ENCODE assay signal across 12 cellular contexts in the genomic region with DNA sequence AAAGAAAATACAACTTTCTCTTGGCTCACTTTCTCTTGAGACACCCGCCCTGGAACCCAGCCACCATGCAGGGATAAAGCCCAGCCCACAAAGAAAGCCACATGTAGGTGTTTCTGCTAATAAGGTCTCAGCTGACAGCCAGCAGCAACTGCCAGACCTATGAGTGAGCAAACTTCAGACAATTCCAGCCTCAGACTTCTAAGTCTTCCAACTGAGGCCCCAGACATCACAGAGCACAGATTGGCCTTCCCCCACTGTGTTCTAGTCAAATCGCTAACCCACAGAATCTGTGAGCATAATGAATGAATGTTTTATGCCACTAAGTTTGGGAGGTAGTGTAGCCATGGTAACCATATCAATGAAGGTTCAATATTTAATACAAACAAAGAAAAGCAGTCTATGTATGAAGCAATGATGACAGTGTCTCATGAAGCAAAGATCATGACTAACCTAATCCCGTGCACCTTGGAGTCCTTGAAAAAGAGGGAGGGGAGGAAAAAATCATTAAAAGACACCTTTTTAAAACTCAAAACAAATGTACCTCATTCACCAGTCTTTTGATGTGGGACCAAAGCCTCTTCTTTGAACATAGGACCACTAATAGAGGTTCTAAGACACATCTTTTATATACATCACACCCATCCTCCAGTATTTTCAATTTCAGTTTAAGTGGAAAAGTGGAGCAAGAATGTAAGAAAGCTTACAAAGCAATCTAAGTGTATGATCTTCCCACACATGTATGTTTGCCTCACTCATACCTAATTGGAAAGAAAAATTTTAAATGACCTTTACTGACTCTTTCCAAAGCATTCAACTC. TPM values are rescaled to one million over a fixed set of nuclear protein-coding genes. Genes with fewer than 3 reads are reported as not detected.
DNase-seq lines count a peak whose midpoint lies in the region; ATAC-seq and TF ChIP-seq lines count a peak whose summit lies in the region.
"Had no signal": no experiment of that assay in that cellular context is flagged by ENCODE, and none has a peak within 500 bp of the region (broad histone marks: within the 10 kb centered on the region; RNA-seq: fewer than 3 reads in every experiment).

No MANE protein-coding gene starts in this region.

- H3K4me2 ChIP-seq in mammary epithelial cell (ENCODE audit: insufficient read depth, low read depth, low read length): no peak overlapping the region
- H3K4me2 ChIP-seq: SK-N-SH had no signal

- H3K27ac ChIP-seq in mammary epithelial cell (ENCODE audit: insufficient read depth, low read depth, low read length): peak overlapping the region; percentile 12

- no peaks in the 10 kb centered on the region for H3K9me3 ChIP-seq in mammary epithelial cell (replicated peaks; ENCODE audit: insufficient read depth, low read length)
- H3K9me3 ChIP-seq: SK-N-SH had no signal

- H3K27me3 ChIP-seq in mammary epithelial cell (ENCODE audit: insufficient read depth, low read length): no peaks in the 10 kb centered on the region

- H3K4me1 ChIP-seq in mammary epithelial cell (ENCODE audit: insufficient read depth, low read length): peaks cover 2% of the 10 kb centered on the region

- H3K36me3 ChIP-seq in mammary epithelial cell (ENCODE audit: insufficient read depth, low read length): no peaks in the 10 kb centered on the region

- no peak overlapping the region for H3K4me3 Mint-ChIP-seq in MCF 10A (ENCODE audit: unreplicated experiment)
- no peak overlapping the region for H3K4me3 Mint-ChIP-seq in effector memory CD8-positive, alpha-beta T cell
- peak overlapping the region; percentile 8 for H3K4me3 Mint-ChIP-seq in stimulated activated effector memory CD8-positive, alpha-beta T cell treated with anti-CD3 and anti-CD28 coated beads, Interleukin-12 subunit alpha, Interleukin-12 subunit beta, amount 100 ng/mL, for 72 hours
- H3K4me3 Mint-ChIP-seq: nephron progenitor cell had no signal

- H3K4me3 ChIP-seq in mammary epithelial cell (replicated peaks in 1 of 3; ENCODE audit: insufficient read depth in 1 of 3, low read depth in 2 of 3, low read length in 3 of 3): no peak overlapping the region

- ATAC-seq in effector memory CD8-positive, alpha-beta T cell (replicated peaks): peak; percentile 70
- peak; percentile 92 for ATAC-seq in stimulated activated effector memory CD8-positive, alpha-beta T cell treated with anti-CD3 and anti-CD28 coated beads, Interleukin-12 subunit alpha, Interleukin-12 subunit beta, amount 100 ng/mL, for 72 hours
- no peak for ATAC-seq in HG03175 (IDR thresholded peaks at IDR 0.05; ENCODE audit: unreplicated experiment)

- H4K20me1 ChIP-seq in mammary epithelial cell (ENCODE audit: insufficient read depth, low read length): no peaks in the 10 kb centered on the region

- no peaks in the 10 kb centered on the region for H3K9me3 Mint-ChIP-seq in MCF 10A (ENCODE audit: unreplicated experiment)
- no peaks in the 10 kb centered on the region for H3K9me3 Mint-ChIP-seq in effector memory CD8-positive, alpha-beta T cell
- no peaks in the 10 kb centered on the region for H3K9me3 Mint-ChIP-seq in stimulated activated effector memory CD8-positive, alpha-beta T cell treated with anti-CD3 and anti-CD28 coated beads, Interleukin-12 subunit alpha, Interleukin-12 subunit beta, amount 100 ng/mL, for 72 hours
- H3K9me3 Mint-ChIP-seq: nephron progenitor cell had no signal

- CTCF ChIA-PET in mammary epithelial cell (lab: Charles Lee; ENCODE audit: low non-redundant PET) (no interaction called here), MCF 10A (lab: Yijun Ruan, JAX) (interaction anchor here (4.7 kb wide), 1 partner anchor 13 kb away, joined by 29 read pairs; no protein-coding TSS in a partner anchor)

- H2AFZ ChIP-seq in mammary epithelial cell (ENCODE audit: low read depth, low read length): no peak overlapping the region

- TF ChIP-seq CTCF in mammary epithelial cell (conservative IDR thresholded peaks at IDR 0.05 in 1 of 2, IDR thresholded peaks at IDR 0.05 in 1 of 2; ENCODE audit: extremely low read depth in 1 of 2, insufficient read depth in 1 of 2, low read depth in 1 of 2, low read length in 2 of 2) (no peak), MCF 10A (IDR thresholded peaks at IDR 0.05; ENCODE audit: unreplicated experiment) (no peak)

- dilution Hi-C loops in mammary epithelial cell (cut with HindIII; ENCODE audit: low sequenced_read_pairs): no loop called here

- in situ Hi-C loops in mammary epithelial cell (cut with MboI; ENCODE audit: low sequenced_read_pairs in 2 of 2): no loop called here

- H3K27me3 Mint-ChIP-seq in MCF 10A (ENCODE audit: insufficient read depth, unreplicated experiment): no peaks in the 10 kb centered on the region
- no peaks in the 10 kb centered on the region for H3K27me3 Mint-ChIP-seq in effector memory CD8-positive, alpha-beta T cell

- BruUV-seq in mammary epithelial cell (replicated peaks; lab: Mats Ljungman, UMichigan) (no TSS peak), MCF 10A (replicated peaks; lab: Mats Ljungman, UMichigan) (no TSS peak)

- no peak overlapping the region for H3K9ac ChIP-seq in mammary epithelial cell (ENCODE audit: insufficient read depth, low read length)
- H3K9ac ChIP-seq: SK-N-SH had no signal

- H3K79me2 ChIP-seq in mammary epithelial cell (ENCODE audit: insufficient read depth, low read length): peaks cover 14% of the 10 kb centered on the region

- WGBS in mammary epithelial cell (ENCODE audit: low coverage, missing lambda C conversion rate): 26% methylated on average over 3 of the region's 3 CpGs

- intact Hi-C loops in mammary epithelial cell (cut with micrococcal nuclease): no loop called here
- intact Hi-C loops in MCF 10A (cut with micrococcal nuclease): no loop called here

- DNase-seq in mammary epithelial cell (peak; percentile 40), MCF 10A (ENCODE audit: unreplicated experiment) (no peak), globus pallidus (ENCODE audit: low spot score) (no peak), DMS153 (lab: John Stamatoyannopoulos, UW) (no peak)
- peak; percentile 22 for DNase-seq in activated CD4-positive, alpha-beta T cell treated with anti-CD3 and anti-CD28 coated beads, Interleukin-2, amount 50 U/mL, for 1 hour
- DNase-seq in effector memory CD8-positive, alpha-beta T cell: no peak
- DNase-seq in stimulated activated effector memory CD8-positive, alpha-beta T cell treated with anti-CD3 and anti-CD28 coated beads, Interleukin-12 subunit alpha, Interleukin-12 subunit beta, amount 100 ng/mL, for 72 hours (ENCODE audit: low spot score in 2 of 2): peak in 1 of 2 donors; percentile 58
- DNase-seq: KG1, NCI-H526, nephron progenitor cell, SK-N-SH had no signal

- H3K36me3 Mint-ChIP-seq in MCF 10A (ENCODE audit: insufficient read depth, unreplicated experiment): peaks cover 22% of the 10 kb centered on the region
- peaks cover 31% of the 10 kb centered on the region for H3K36me3 Mint-ChIP-seq in effector memory CD8-positive, alpha-beta T cell (ENCODE audit: insufficient read depth)
- peaks cover 61% of the 10 kb centered on the region for H3K36me3 Mint-ChIP-seq in stimulated activated effector memory CD8-positive, alpha-beta T cell treated with anti-CD3 and anti-CD28 coated beads, Interleukin-12 subunit alpha, Interleukin-12 subunit beta, amount 100 ng/mL, for 72 hours

- peaks cover 4% of the 10 kb centered on the region for H3K4me1 Mint-ChIP-seq in MCF 10A (ENCODE audit: insufficient read depth, unreplicated experiment)
- peaks cover 20 to 27% of the 10 kb centered on the region in 2 donors for H3K4me1 Mint-ChIP-seq in effector memory CD8-positive, alpha-beta T cell (ENCODE audit: low read depth in 2 of 2)
- peaks cover 32% of the 10 kb centered on the region for H3K4me1 Mint-ChIP-seq in stimulated activated effector memory CD8-positive, alpha-beta T cell treated with anti-CD3 and anti-CD28 coated beads, Interleukin-12 subunit alpha, Interleukin-12 subunit beta, amount 100 ng/mL, for 72 hours

- POLR2A ChIA-PET in MCF 10A (lab: Yijun Ruan, JAX): no interaction called here

- no peak overlapping the region for H3K27ac Mint-ChIP-seq in MCF 10A (ENCODE audit: low read depth, unreplicated experiment)
- peak overlapping the region; percentile 64 to 75 for H3K27ac Mint-ChIP-seq in effector memory CD8-positive, alpha-beta T cell
- peak overlapping the region; percentile 84 for H3K27ac Mint-ChIP-seq in stimulated activated effector memory CD8-positive, alpha-beta T cell treated with anti-CD3 and anti-CD28 coated beads, Interleukin-12 subunit alpha, Interleukin-12 subunit beta, amount 100 ng/mL, for 72 hours
- H3K27ac Mint-ChIP-seq: nephron progenitor cell had no signal

RNA-seq across cellular contexts. Expression of gene MRPS31, which starts 6.2 kb away (rescaled TPM):
- total RNA-seq in mammary epithelial cell: 10 to 100 TPM; 15.7 to 17.3 TPM
- polyA plus RNA-seq in mammary epithelial cell: 15.0 TPM
- polyA minus RNA-seq in mammary epithelial cell: 4.1 TPM
- 19.2 and 19.4 TPM in 2 replicates for total RNA-seq in MCF 10A (2022)

RNA-seq across cellular contexts. Expression of gene SLC25A15, which starts 24.6 kb away (rescaled TPM):
- 10 to 100 TPM; 15.3 to 17.2 TPM for total RNA-seq in mammary epithelial cell
- polyA plus RNA-seq in mammary epithelial cell: 13.3 TPM
- 9.1 TPM for polyA minus RNA-seq in mammary epithelial cell
- total RNA-seq in MCF 10A (2022): 14.3 and 15.5 TPM in 2 replicates

Comparison
In these comparisons a context has a peak if more than half of its experiments do, and no peak if none do; other contexts are left out.
1. DNase-seq: peak in mammary epithelial cell (single experiment) and activated CD4-positive, alpha-beta T cell treated with anti-CD3 and anti-CD28 coated beads, Interleukin-2, amount 50 U/mL, for 1 hour (single experiment); none in MCF 10A (single experiment), effector memory CD8-positive, alpha-beta T cell (0 of 3), globus pallidus (single experiment) and DMS153 (single experiment).